ENCODE assay signal across 9 cellular contexts in genomic region chr5:112930082-112930344, GRCh38. TPM values are rescaled to one million over a fixed set of nuclear protein-coding genes. Genes with fewer than 3 reads are reported as not detected.
DNase-seq lines count a peak whose midpoint lies in the region; ATAC-seq and TF ChIP-seq lines count a peak whose summit lies in the region.
"Had no signal": no experiment of that assay in that cellular context is flagged by ENCODE, and none has a peak within 500 bp of the region (broad histone marks: within the 10 kb centered on the region; RNA-seq: fewer than 3 reads in every experiment).

No MANE protein-coding gene starts in this region.

- ATAC-seq in HG02870 (IDR thresholded peaks at IDR 0.05; ENCODE audit: unreplicated experiment): peak; percentile 65
- peak in 2 of 3 donors; percentile 36 to 54 for ATAC-seq in natural killer cell

- TF ChIP-seq CTCF in natural killer cell (IDR thresholded peaks at IDR 0.05) (no peak), progenitor cell of endocrine pancreas (IDR thresholded peaks at IDR 0.05; ENCODE audit: unreplicated experiment) (no peak)

- POLR2A ChIA-PET in activated CD4-positive, alpha-beta T cell treated with anti-CD3 and anti-CD28 coated beads, Interleukin-2, amount 10 ng/mL, durations not matched to agents 7 days and 5 days (lab: Charles Lee): interaction anchor here (0.5 kb wide), 1 partner anchor 10 kb away, joined by 3 read pairs; no protein-coding TSS in a partner anchor

- H3K9me3 Mint-ChIP-seq in activated CD4-positive, alpha-beta T cell treated with anti-CD3 and anti-CD28 coated beads, Interleukin-2, amount 10 ng/mL, durations not matched to agents 7 days and 5 days: peaks cover 10% of the 10 kb centered on the region
- H3K9me3 Mint-ChIP-seq in natural killer cell: no peaks in the 10 kb centered on the region
- H3K9me3 Mint-ChIP-seq in progenitor cell of endocrine pancreas (ENCODE audit: low read depth): no peaks in the 10 kb centered on the region

- CTCF ChIA-PET in activated CD4-positive, alpha-beta T cell treated with anti-CD3 and anti-CD28 coated beads, Interleukin-2, amount 10 ng/mL, durations not matched to agents 7 days and 5 days (lab: Charles Lee): interaction anchor here (0.6 to 0.9 kb wide), 4 partner anchors 11 to 628 kb away, joined by 3 to 4 read pairs (median 4); no protein-coding TSS in a partner anchor

- H3K36me3 Mint-ChIP-seq in activated CD4-positive, alpha-beta T cell treated with anti-CD3 and anti-CD28 coated beads, Interleukin-2, amount 10 ng/mL, durations not matched to agents 7 days and 5 days (ENCODE audit: low read depth): peaks cover 16% of the 10 kb centered on the region
- H3K36me3 Mint-ChIP-seq in natural killer cell (no peaks in the 10 kb centered on the region), progenitor cell of endocrine pancreas (ENCODE audit: insufficient read depth) (no peaks in the 10 kb centered on the region)
- H3K36me3 Mint-ChIP-seq: type B pancreatic cell had no signal

- intact Hi-C loops in natural killer cell (cut with micrococcal nuclease): no loop called here

- peak overlapping the region; percentile 33 for H3K4me3 Mint-ChIP-seq in activated CD4-positive, alpha-beta T cell treated with anti-CD3 and anti-CD28 coated beads, Interleukin-2, amount 10 ng/mL, durations not matched to agents 7 days and 5 days
- peak overlapping the region; percentile 26 for H3K4me3 Mint-ChIP-seq in natural killer cell
- no peak overlapping the region for H3K4me3 Mint-ChIP-seq in progenitor cell of endocrine pancreas (ENCODE audit: low read depth)
- H3K4me3 Mint-ChIP-seq: type B pancreatic cell had no signal

- peaks cover 62% of the 10 kb centered on the region for H3K4me1 Mint-ChIP-seq in activated CD4-positive, alpha-beta T cell treated with anti-CD3 and anti-CD28 coated beads, Interleukin-2, amount 10 ng/mL, durations not matched to agents 7 days and 5 days
- H3K4me1 Mint-ChIP-seq in natural killer cell (peaks cover 24 to 44% of the 10 kb centered on the region in 2 donors), progenitor cell of endocrine pancreas (ENCODE audit: low read depth) (no peaks in the 10 kb centered on the region)

- peak overlapping the region; percentile 89 for H3K27ac Mint-ChIP-seq in activated CD4-positive, alpha-beta T cell treated with anti-CD3 and anti-CD28 coated beads, Interleukin-2, amount 10 ng/mL, durations not matched to agents 7 days and 5 days
- H3K27ac Mint-ChIP-seq in natural killer cell: peak overlapping the region; percentile 63 to 80
- no peak overlapping the region for H3K27ac Mint-ChIP-seq in progenitor cell of endocrine pancreas
- H3K27ac Mint-ChIP-seq: type B pancreatic cell had no signal

- no peaks in the 10 kb centered on the region for H3K27me3 Mint-ChIP-seq in activated CD4-positive, alpha-beta T cell treated with anti-CD3 and anti-CD28 coated beads, Interleukin-2, amount 10 ng/mL, durations not matched to agents 7 days and 5 days
- H3K27me3 Mint-ChIP-seq in natural killer cell (ENCODE audit: low read depth in 2 of 2) (no peaks in the 10 kb centered on the region), progenitor cell of endocrine pancreas (no peaks in the 10 kb centered on the region)
- H3K27me3 Mint-ChIP-seq: type B pancreatic cell had no signal

- DNase-seq in activated CD4-positive, alpha-beta T cell treated with anti-CD3 and anti-CD28 coated beads, Interleukin-2, amount 10 ng/mL, durations not matched to agents 7 days and 5 days: peak; percentile 58
- no peak for DNase-seq in activated CD4-positive, alpha-beta T cell treated with anti-CD3 and anti-CD28 coated beads, Interleukin-2, amount 50 U/mL, for 1 hour
- DNase-seq in NOMO-1 treated with dmso at 0.1 percent for 144 hours (lab: John Stamatoyannopoulos, UW; ENCODE audit: unreplicated experiment): peak; percentile 91
- no peak for DNase-seq in natural killer cell
- no peak for DNase-seq in activated CD8-positive, alpha-beta memory T cell treated with anti-CD3 and anti-CD28 coated beads for 24 hours
- no peak for DNase-seq in progenitor cell of endocrine pancreas (ENCODE audit: low spot score, unreplicated experiment)
- no peak for DNase-seq in NCI-H2196 (lab: John Stamatoyannopoulos, UW; ENCODE audit: unreplicated experiment)

RNA-seq across cellular contexts. Expression of gene REEP5, which starts 8.0 kb away (rescaled TPM):
- total RNA-seq in activated CD4-positive, alpha-beta T cell treated with anti-CD3 and anti-CD28 coated beads, Interleukin-2, amount 10 ng/mL, durations not matched to agents 7 days and 5 days: 10 to 100 TPM; 75.1 to 80.3 TPM
- 10 to 100 TPM; 42.8 to 46.5 (median 46.5) TPM for total RNA-seq in natural killer cell
- 31.9 and 33.8 TPM in 2 replicates for total RNA-seq in progenitor cell of endocrine pancreas

RNA-seq across cellular contexts. Expression of gene DCP2, which starts 46.6 kb away (rescaled TPM):
- total RNA-seq in activated CD4-positive, alpha-beta T cell treated with anti-CD3 and anti-CD28 coated beads, Interleukin-2, amount 10 ng/mL, durations not matched to agents 7 days and 5 days: 100 to 1,000 TPM; 116 to 122 TPM
- total RNA-seq in natural killer cell (10 to 100 TPM; 69.3 to 82.9 (median 76.7) TPM), progenitor cell of endocrine pancreas (84.0 and 93.0 TPM in 2 replicates)

Comparison
In these comparisons a context has a peak if more than half of its experiments do, and no peak if none do; other contexts are left out.
1. DNase-seq: peak in activated CD4-positive, alpha-beta T cell treated with anti-CD3 and anti-CD28 coated beads, Interleukin-2, amount 10 ng/mL, durations not matched to agents 7 days and 5 days (single experiment) and NOMO-1 treated with dmso at 0.1 percent for 144 hours (single experiment); none in activated CD4-positive, alpha-beta T cell treated with anti-CD3 and anti-CD28 coated beads, Interleukin-2, amount 50 U/mL, for 1 hour (single experiment), natural killer cell (single experiment), activated CD8-positive, alpha-beta memory T cell treated with anti-CD3 and anti-CD28 coated beads for 24 hours (single experiment), progenitor cell of endocrine pancreas (single experiment) and NCI-H2196 (single experiment).